In the genomic region with DNA sequence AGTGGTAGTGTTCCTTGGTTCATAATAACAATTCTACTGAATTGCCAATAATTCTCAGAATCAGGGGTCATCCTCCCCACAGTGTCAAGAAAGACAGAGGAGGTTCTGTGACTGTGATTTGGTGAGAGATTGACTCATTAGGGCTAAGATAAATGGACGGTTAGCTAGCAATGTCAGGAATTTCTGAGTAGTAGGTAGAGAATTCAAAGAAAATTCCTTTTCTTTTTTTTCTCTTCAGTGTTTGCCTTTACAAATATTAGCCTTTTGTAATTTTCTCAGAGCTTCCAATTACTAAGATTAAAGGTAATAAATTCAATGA, we compare ENCODE assay signal across 1 cellular context.
TF ChIP-seq lines count a peak whose summit lies in the region.

No MANE protein-coding gene starts in this region.

TF ChIP-seq in IMR-90, 13 proteins besides CTCF, POLR2A, EP300 and RAD21 (continued from another document):
- TF ChIP-seq, protein P1, sequence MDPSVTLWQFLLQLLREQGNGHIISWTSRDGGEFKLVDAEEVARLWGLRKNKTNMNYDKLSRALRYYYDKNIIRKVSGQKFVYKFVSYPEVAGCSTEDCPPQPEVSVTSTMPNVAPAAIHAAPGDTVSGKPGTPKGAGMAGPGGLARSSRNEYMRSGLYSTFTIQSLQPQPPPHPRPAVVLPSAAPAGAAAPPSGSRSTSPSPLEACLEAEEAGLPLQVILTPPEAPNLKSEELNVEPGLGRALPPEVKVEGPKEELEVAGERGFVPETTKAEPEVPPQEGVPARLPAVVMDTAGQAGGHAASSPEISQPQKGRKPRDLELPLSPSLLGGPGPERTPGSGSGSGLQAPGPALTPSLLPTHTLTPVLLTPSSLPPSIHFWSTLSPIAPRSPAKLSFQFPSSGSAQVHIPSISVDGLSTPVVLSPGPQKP (IDR thresholded peaks at IDR 0.05; ENCODE audit: borderline replicate concordance, low read depth, low read length) = no peak
- TF ChIP-seq CHD1 (IDR thresholded peaks at IDR 0.05; ENCODE audit: low read depth, low read length) (no peak), RFX5 (IDR thresholded peaks at IDR 0.05; ENCODE audit: low read depth, low read length) (no peak), BHLHE40 (IDR thresholded peaks at IDR 0.05; ENCODE audit: low read depth, low read length) (no peak), NFE2L2 (IDR thresholded peaks at IDR 0.05; ENCODE audit: low read depth, low read length) (no peak), CEBPB (IDR thresholded peaks at IDR 0.05; ENCODE audit: low read depth, low read length) (no peak), MXI1 (IDR thresholded peaks at IDR 0.05; ENCODE audit: borderline replicate concordance, low read depth, low read length) (no peak)
- TF ChIP-seq, protein P2, sequence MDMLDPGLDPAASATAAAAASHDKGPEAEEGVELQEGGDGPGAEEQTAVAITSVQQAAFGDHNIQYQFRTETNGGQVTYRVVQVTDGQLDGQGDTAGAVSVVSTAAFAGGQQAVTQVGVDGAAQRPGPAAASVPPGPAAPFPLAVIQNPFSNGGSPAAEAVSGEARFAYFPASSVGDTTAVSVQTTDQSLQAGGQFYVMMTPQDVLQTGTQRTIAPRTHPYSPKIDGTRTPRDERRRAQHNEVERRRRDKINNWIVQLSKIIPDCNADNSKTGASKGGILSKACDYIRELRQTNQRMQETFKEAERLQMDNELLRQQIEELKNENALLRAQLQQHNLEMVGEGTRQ (IDR thresholded peaks at IDR 0.05; ENCODE audit: low read depth, low read length) = no peak
